In genomic region chr18:22703883-22704626, GRCh38 we compare ENCODE assay signal across 8 cellular contexts.
DNase-seq lines count a peak whose midpoint lies in the region; ATAC-seq, FAIRE-seq and TF ChIP-seq lines count a peak whose summit lies in the region.

No MANE protein-coding gene starts in this region.

- no peak for TF ChIP-seq POLR2A in erythroblast (IDR thresholded peaks at IDR 0.05; ENCODE audit: low read length)

- DNase-seq in Ammon's horn (ENCODE audit: low spot score) (peak; percentile 56), GM18507 (ENCODE audit: extremely low spot score, insufficient read length, low read depth) (peak; percentile 18), RPMI8226 (peak; percentile 53), erythroblast (lab: John Stamatoyannopoulos, UW) (peak; percentile 38 to 65), naive B cell (peak; percentile 13)
- DNase-seq in activated naive CD8-positive, alpha-beta T cell treated with anti-CD3 and anti-CD28 coated beads, Interleukin-2, amount 50 U/mL, for 24 hours, result no peak

- ATAC-seq in HG03571 (IDR thresholded peaks at IDR 0.05; ENCODE audit: unreplicated experiment), result peak; percentile 66
- no peak for ATAC-seq in naive B cell (ENCODE audit: low read depth in 2 of 2)
- ATAC-seq in activated naive CD8-positive, alpha-beta T cell treated with anti-CD3 and anti-CD28 coated beads, Interleukin-2, amount 50 U/mL, for 24 hours, result no peak
- no peak for ATAC-seq in HG03095 (IDR thresholded peaks at IDR 0.05; ENCODE audit: unreplicated experiment)

- H3K27me3 Mint-ChIP-seq in naive B cell, result peaks cover 4 to 16% (median 11%) of the 10 kb centered on the region in 3 donors
- H3K27me3 Mint-ChIP-seq in activated naive CD8-positive, alpha-beta T cell treated with anti-CD3 and anti-CD28 coated beads, Interleukin-2, amount 50 U/mL, for 24 hours, result no peaks in the 10 kb centered on the region

- no peak overlapping the region for H3K4me3 Mint-ChIP-seq in naive B cell
- no peak overlapping the region for H3K4me3 Mint-ChIP-seq in activated naive CD8-positive, alpha-beta T cell treated with anti-CD3 and anti-CD28 coated beads, Interleukin-2, amount 50 U/mL, for 24 hours

- H3K27ac Mint-ChIP-seq in naive B cell, result no peak overlapping the region
- H3K27ac Mint-ChIP-seq in activated naive CD8-positive, alpha-beta T cell treated with anti-CD3 and anti-CD28 coated beads, Interleukin-2, amount 50 U/mL, for 24 hours, result no peak overlapping the region

- H3K36me3 Mint-ChIP-seq in naive B cell, result peaks cover 0 to 4% of the 10 kb centered on the region in 2 donors
- H3K36me3 Mint-ChIP-seq in activated naive CD8-positive, alpha-beta T cell treated with anti-CD3 and anti-CD28 coated beads, Interleukin-2, amount 50 U/mL, for 24 hours (ENCODE audit: low read depth), result no peaks in the 10 kb centered on the region

- FAIRE-seq in GM18507 (lab: Jason Lieb, UNC), result peak; percentile 69

- H3K4me1 Mint-ChIP-seq in naive B cell, result no peaks in the 10 kb centered on the region
- H3K4me1 Mint-ChIP-seq in activated naive CD8-positive, alpha-beta T cell treated with anti-CD3 and anti-CD28 coated beads, Interleukin-2, amount 50 U/mL, for 24 hours, result no peaks in the 10 kb centered on the region

- H3K9me3 Mint-ChIP-seq in naive B cell, result peaks cover 0 to 7% (median 0%) of the 10 kb centered on the region in 7 donors
- H3K9me3 Mint-ChIP-seq in activated naive CD8-positive, alpha-beta T cell treated with anti-CD3 and anti-CD28 coated beads, Interleukin-2, amount 50 U/mL, for 24 hours, result no peaks in the 10 kb centered on the region
